ENCODE assay signal across 9 cellular contexts in genomic region chr16:11329080-11329491, GRCh38. TPM values are rescaled to one million over a fixed set of nuclear protein-coding genes. Genes with fewer than 3 reads are reported as not detected.
DNase-seq lines count a peak whose midpoint lies in the region; ATAC-seq and TF ChIP-seq lines count a peak whose summit lies in the region.
"Had no signal": no experiment of that assay in that cellular context is flagged by ENCODE, and none has a peak within 500 bp of the region (broad histone marks: within the 10 kb centered on the region; RNA-seq: fewer than 3 reads in every experiment).

No MANE protein-coding gene starts in this region.

- H3K9me2 ChIP-seq in hepatocyte (replicated peaks; ENCODE audit: insufficient read depth), result no peaks in the 10 kb centered on the region

- peak overlapping the region; percentile 65 for H3K4me2 ChIP-seq in hepatocyte

- H3K27me3 ChIP-seq in ACC112 (ENCODE audit: insufficient read depth, low read length) (no peaks in the 10 kb centered on the region), Peyer's patch (no peaks in the 10 kb centered on the region), hepatocyte (no peaks in the 10 kb centered on the region)

- no peaks in the 10 kb centered on the region for H4K20me1 ChIP-seq in hepatocyte (ENCODE audit: insufficient read depth, poor library complexity, severe bottlenecking)

- no peaks in the 10 kb centered on the region for H3K9me3 ChIP-seq in Peyer's patch
- no peaks in the 10 kb centered on the region for H3K9me3 ChIP-seq in hepatocyte (ENCODE audit: low read depth)

- no peak overlapping the region; the same call in 1 of the 2 replicates for H3K27ac ChIP-seq in ACC112 (ENCODE audit: low read depth, low read length)
- peak overlapping the region; percentile 47 to 80 (median 66) for H3K27ac ChIP-seq in Peyer's patch
- peak overlapping the region; percentile 42 for H3K27ac ChIP-seq in hepatocyte

- no peaks in the 10 kb centered on the region for H3K36me3 ChIP-seq in ACC112 (ENCODE audit: insufficient read depth, low read length)
- no peaks in the 10 kb centered on the region for H3K36me3 ChIP-seq in Peyer's patch
- no peaks in the 10 kb centered on the region for H3K36me3 ChIP-seq in hepatocyte (replicated peaks; ENCODE audit: insufficient read depth, low read depth)

- H3K4me3 ChIP-seq in ACC112 (ENCODE audit: low read depth, low read length) (peak overlapping the region; percentile 71), Peyer's patch (no peak overlapping the region), hepatocyte (no peak overlapping the region)

- no peak for TF ChIP-seq POLR2A in Peyer's patch (IDR thresholded peaks at IDR 0.05)

- H3K4me1 ChIP-seq in ACC112 (ENCODE audit: control insufficient read depth, insufficient read depth, low read length, unreplicated experiment) (peaks cover 19% of the 10 kb centered on the region), Peyer's patch (peaks cover 0 to 34% (median 25%) of the 10 kb centered on the region in 4 donors), hepatocyte (ENCODE audit: insufficient read depth) (peaks cover 10% of the 10 kb centered on the region)

- 8% methylated on average over 6 of the region's 6 CpGs for WGBS in hepatocyte (ENCODE audit: low lambda C conversion rate, missing lambda C conversion rate)

- H2AFZ ChIP-seq in ACC112 (ENCODE audit: low read length, unreplicated experiment) (no peak overlapping the region), hepatocyte (no peak overlapping the region)

- DNase-seq in Peyer's patch, result peak in 1 of 3 donors; percentile 40
- no peak for DNase-seq in hepatocyte (ENCODE audit: low spot score)
- DNase-seq in midbrain (lab: John Stamatoyannopoulos, UW), result no peak
- no peak for DNase-seq in left lobe of liver (ENCODE audit: low spot score)
- DNase-seq in ecto neural progenitor cell (ENCODE audit: low spot score), result no peak

- H3K79me2 ChIP-seq in ACC112 (ENCODE audit: control insufficient read depth, insufficient read depth, low read length, unreplicated experiment), result no peaks in the 10 kb centered on the region
- no peaks in the 10 kb centered on the region for H3K79me2 ChIP-seq in hepatocyte

- ATAC-seq in GM18907 (IDR thresholded peaks at IDR 0.05; ENCODE audit: unreplicated experiment), result peak; percentile 28
- ATAC-seq in HG02981 (IDR thresholded peaks at IDR 0.05; ENCODE audit: unreplicated experiment), result no peak
- ATAC-seq in left lobe of liver, result no peak

- no peak for TF ChIP-seq CTCF in Peyer's patch (IDR thresholded peaks at IDR 0.05)
- no peak for TF ChIP-seq CTCF in hepatocyte (IDR thresholded peaks at IDR 0.05; ENCODE audit: poor library complexity)

RNA-seq across cellular contexts. Expression of gene RMI2, which starts 16.2 kb away (rescaled TPM):
- total RNA-seq in Peyer's patch (1 to 10 TPM; 2.3 to 6.6 (median 3.5) TPM), hepatocyte (6.7 and 9.8 TPM in 2 replicates), left lobe of liver (0.70 TPM)
- 11.4 and 16.1 TPM in 2 replicates for polyA plus RNA-seq in hepatocyte

RNA-seq across cellular contexts. Expression of gene PRM1, which starts 48.0 kb away (rescaled TPM):
- total RNA-seq in Peyer's patch (not detected), hepatocyte (not detected in 2 replicates), left lobe of liver (not detected)
- polyA plus RNA-seq in hepatocyte, result not detected in 2 replicates
- total RNA-seq: skeletal muscle tissue had no signal

RNA-seq across cellular contexts. Expression of gene PRM2, which starts 52.8 kb away (rescaled TPM):
- total RNA-seq in Peyer's patch (not detected), hepatocyte (not detected in 2 replicates), left lobe of liver (not detected)
- not detected in 2 replicates for polyA plus RNA-seq in hepatocyte
- total RNA-seq: skeletal muscle tissue had no signal

RNA-seq across cellular contexts. Expression of gene PRM3, which starts 55.7 kb away (rescaled TPM):
- total RNA-seq in Peyer's patch (not detected), hepatocyte (not detected in 2 replicates), left lobe of liver (not detected)
- not detected in 2 replicates for polyA plus RNA-seq in hepatocyte
- total RNA-seq: skeletal muscle tissue had no signal

RNA-seq across cellular contexts. Expression of gene TNP2, which starts 60.0 kb away (rescaled TPM):
- total RNA-seq in Peyer's patch, result not detected
- not detected in 2 replicates for total RNA-seq in hepatocyte
- not detected in 2 replicates for polyA plus RNA-seq in hepatocyte
- total RNA-seq in left lobe of liver, result not detected
- total RNA-seq: skeletal muscle tissue had no signal
